Comparison of ENCODE assay signal across 1 cellular context in genomic region chr15:59725172-59725486, GRCh38.
TF ChIP-seq lines count a peak whose summit lies in the region.

No MANE protein-coding gene starts in this region.

TF ChIP-seq in H1, 55 proteins besides CTCF, POLR2A, EP300 and RAD21:
- TF ChIP-seq GTF2F1 (IDR thresholded peaks at IDR 0.05; ENCODE audit: borderline replicate concordance, low read depth, low read length) (no peak), EGR1 (IDR thresholded peaks at IDR 0.05; ENCODE audit: borderline replicate concordance, low read depth, low read length) (no peak), PHF8 (conservative IDR thresholded peaks at IDR 0.05; ENCODE audit: low read depth, low read length) (no peak), KDM4A (IDR thresholded peaks at IDR 0.05; ENCODE audit: low read depth, low read length, severe bottlenecking) (no peak), CHD2 (IDR thresholded peaks at IDR 0.05; ENCODE audit: low read length) (no peak), TBP (IDR thresholded peaks at IDR 0.05; ENCODE audit: low read depth, low read length) (no peak), POU5F1 (IDR thresholded peaks at IDR 0.05; ENCODE audit: low read depth, low read length) (no peak), TCF12 (IDR thresholded peaks at IDR 0.05; ENCODE audit: low read depth, low read length) (no peak), SP2 (IDR thresholded peaks at IDR 0.05; ENCODE audit: low read length) (no peak), CBX8 (IDR thresholded peaks at IDR 0.05; ENCODE audit: borderline replicate concordance, low read depth, low read length) (no peak)
- TF ChIP-seq, protein P1, sequence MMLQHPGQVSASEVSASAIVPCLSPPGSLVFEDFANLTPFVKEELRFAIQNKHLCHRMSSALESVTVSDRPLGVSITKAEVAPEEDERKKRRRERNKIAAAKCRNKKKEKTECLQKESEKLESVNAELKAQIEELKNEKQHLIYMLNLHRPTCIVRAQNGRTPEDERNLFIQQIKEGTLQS (IDR thresholded peaks at IDR 0.05; ENCODE audit: insufficient read depth, low read depth, low read length) = no peak
